10 cellular contexts compared by ENCODE assay signal in the genomic region with DNA sequence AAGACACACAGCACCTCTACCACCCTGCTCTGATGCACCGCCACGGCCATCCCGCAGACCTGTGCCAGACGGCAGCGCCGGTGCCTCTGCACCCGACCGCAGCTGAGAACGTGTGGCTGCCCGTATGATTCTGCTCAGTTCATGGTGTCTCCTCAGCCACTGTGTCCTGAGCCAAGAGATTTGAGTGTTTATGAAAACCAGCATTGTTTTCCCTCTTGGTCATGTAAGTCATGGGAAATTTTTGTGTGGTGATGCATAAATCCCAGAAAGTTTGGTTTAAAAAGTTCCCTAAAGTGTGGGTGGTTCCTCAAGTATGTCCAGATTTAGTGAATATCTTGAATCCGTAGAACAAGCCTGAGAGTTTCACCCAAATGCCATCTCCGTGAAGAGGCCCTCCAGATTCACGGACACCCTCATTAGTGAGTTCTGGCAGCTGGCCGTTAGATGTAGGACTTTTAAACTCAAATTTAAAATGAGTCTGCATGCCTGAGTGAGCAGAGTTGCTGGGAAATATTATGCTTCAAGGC. TPM values are rescaled to one million over a fixed set of nuclear protein-coding genes. Genes with fewer than 3 reads are reported as not detected.
A peak's percentile ranks its signal among the peaks of the same experiment; 100 is the strongest.
DNase-seq lines count a peak whose midpoint lies in the region; ATAC-seq and TF ChIP-seq lines count a peak whose summit lies in the region.
"Had no signal": no experiment of that assay in that cellular context is flagged by ENCODE, and none has a peak within 500 bp of the region (broad histone marks: within the 10 kb centered on the region; RNA-seq: fewer than 3 reads in every experiment).

No MANE protein-coding gene starts in this region.

- H3K4me3 Mint-ChIP-seq in CD4-positive, alpha-beta memory T cell, result no peak overlapping the region
- H3K4me3 Mint-ChIP-seq in stimulated activated naive CD8-positive, alpha-beta T cell treated with anti-CD3 and anti-CD28 coated beads, Interleukin-15, amount 100 ng/mL, for 72 hours, result no peak overlapping the region
- no peak overlapping the region for H3K4me3 Mint-ChIP-seq in CD14-positive monocyte
- H3K4me3 Mint-ChIP-seq: activated naive CD4-positive, alpha-beta T cell treated with anti-CD3 and anti-CD28 coated beads, Interleukin-2, amount 10 ng/mL, durations not matched to agents 7 days and 5 days had no signal

- no peak overlapping the region for H3K4me3 ChIP-seq in esophagus (ENCODE audit: low read depth in 1 of 2, low read length in 2 of 2)
- H3K4me3 ChIP-seq in mucosa of descending colon, result no peak overlapping the region
- H3K4me3 ChIP-seq in transverse colon, result no peak overlapping the region
- H3K4me3 ChIP-seq in CD4-positive, alpha-beta memory T cell (ENCODE audit: low read length in 2 of 2), result no peak overlapping the region

- ATAC-seq in mucosa of descending colon, result peak; percentile 52
- ATAC-seq in GM18519 (IDR thresholded peaks at IDR 0.05; ENCODE audit: low FRiP score, unreplicated experiment), result no peak
- no peak for ATAC-seq in stimulated activated naive CD8-positive, alpha-beta T cell treated with anti-CD3 and anti-CD28 coated beads, Interleukin-15, amount 100 ng/mL, for 72 hours

- no peaks in the 10 kb centered on the region for H3K36me3 Mint-ChIP-seq in CD4-positive, alpha-beta memory T cell
- no peaks in the 10 kb centered on the region for H3K36me3 Mint-ChIP-seq in CD14-positive monocyte
- H3K36me3 Mint-ChIP-seq: activated naive CD4-positive, alpha-beta T cell treated with anti-CD3 and anti-CD28 coated beads, Interleukin-2, amount 10 ng/mL, durations not matched to agents 7 days and 5 days had no signal

- intact Hi-C loops in mucosa of descending colon (cut with DNase I, micrococcal nuclease) (no loop called here), transverse colon (cut with DNase I; ENCODE audit: low total_unique reads) (no loop called here), CD14-positive monocyte (cut with micrococcal nuclease) (no loop called here)
- intact Hi-C loops in CD4-positive, alpha-beta memory T cell (cut with micrococcal nuclease), result no loop called here

- DNase-seq in NCI-H226 (peak; percentile 57), mucosa of descending colon (no peak), transverse colon (peak; percentile 21), CD14-positive monocyte (ENCODE audit: low spot score) (no peak)
- DNase-seq in CD4-positive, alpha-beta memory T cell, result no peak
- no peak for DNase-seq in stimulated activated naive CD8-positive, alpha-beta T cell treated with anti-CD3 and anti-CD28 coated beads, Interleukin-15, amount 100 ng/mL, for 72 hours
- DNase-seq: activated naive CD4-positive, alpha-beta T cell treated with anti-CD3 and anti-CD28 coated beads, Interleukin-2, amount 10 ng/mL, durations not matched to agents 7 days and 5 days; NCI-H1436 had no signal

- H3K9me3 ChIP-seq in esophagus (ENCODE audit: control insufficient read depth in 2 of 2, insufficient read depth in 1 of 2, low read depth in 1 of 2, low read length in 1 of 2) (no peaks in the 10 kb centered on the region), mucosa of descending colon (no peaks in the 10 kb centered on the region), transverse colon (no peaks in the 10 kb centered on the region)
- H3K9me3 ChIP-seq in CD4-positive, alpha-beta memory T cell (ENCODE audit: control insufficient read depth in 1 of 2, low read length in 2 of 2), result no peaks in the 10 kb centered on the region

- H3K4me1 Mint-ChIP-seq in CD4-positive, alpha-beta memory T cell, result peaks cover 0 to 2% (median under 1%) of the 10 kb centered on the region in 4 donors
- H3K4me1 Mint-ChIP-seq in stimulated activated naive CD8-positive, alpha-beta T cell treated with anti-CD3 and anti-CD28 coated beads, Interleukin-15, amount 100 ng/mL, for 72 hours, result no peaks in the 10 kb centered on the region
- peaks cover 21% of the 10 kb centered on the region for H3K4me1 Mint-ChIP-seq in CD14-positive monocyte

- H3K4me1 ChIP-seq in esophagus (ENCODE audit: control insufficient read depth in 2 of 2, insufficient read depth in 2 of 2, low read length in 1 of 2) (peaks cover 0 to 2% of the 10 kb centered on the region in 2 donors), mucosa of descending colon (ENCODE audit: low read depth) (peaks cover 2% of the 10 kb centered on the region), transverse colon (peaks cover 0 to 11% (median 5%) of the 10 kb centered on the region in 4 donors)
- H3K4me1 ChIP-seq in CD4-positive, alpha-beta memory T cell (ENCODE audit: insufficient read depth, low read length), result no peaks in the 10 kb centered on the region

- H3K27me3 ChIP-seq in esophagus (ENCODE audit: control insufficient read depth in 1 of 2, insufficient read depth in 2 of 2, low read length in 2 of 2) (no peaks in the 10 kb centered on the region), transverse colon (no peaks in the 10 kb centered on the region)
- H3K27me3 ChIP-seq in CD4-positive, alpha-beta memory T cell (ENCODE audit: insufficient read depth, low read length), result no peaks in the 10 kb centered on the region

- 34 to 57% methylated on average over 14 of the region's 14 CpGs for WGBS in esophagus, 2 donors
- 50 to 80% methylated on average over 4 to 14 of the region's 14 CpGs for WGBS in transverse colon (ENCODE audit: low coverage in 1 of 2), 2 donors

- no peak for TF ChIP-seq CTCF in mucosa of descending colon (IDR thresholded peaks at IDR 0.05)
- no peak for TF ChIP-seq CTCF in transverse colon (IDR thresholded peaks at IDR 0.05)
- TF ChIP-seq CTCF in CD14-positive monocyte (IDR thresholded peaks at IDR 0.05), result no peak

- peaks cover 2% of the 10 kb centered on the region in 2 donors for H3K27me3 Mint-ChIP-seq in CD4-positive, alpha-beta memory T cell
- H3K27me3 Mint-ChIP-seq in stimulated activated naive CD8-positive, alpha-beta T cell treated with anti-CD3 and anti-CD28 coated beads, Interleukin-15, amount 100 ng/mL, for 72 hours, result no peaks in the 10 kb centered on the region
- peaks cover 0 to 6% (median 0%) of the 10 kb centered on the region in 3 donors for H3K27me3 Mint-ChIP-seq in CD14-positive monocyte (ENCODE audit: low read depth in 3 of 3)

- H3K27ac Mint-ChIP-seq in CD4-positive, alpha-beta memory T cell, result no peak overlapping the region
- no peak overlapping the region for H3K27ac Mint-ChIP-seq in stimulated activated naive CD8-positive, alpha-beta T cell treated with anti-CD3 and anti-CD28 coated beads, Interleukin-15, amount 100 ng/mL, for 72 hours
- H3K27ac Mint-ChIP-seq in CD14-positive monocyte, result no peak overlapping the region
- H3K27ac Mint-ChIP-seq: activated naive CD4-positive, alpha-beta T cell treated with anti-CD3 and anti-CD28 coated beads, Interleukin-2, amount 10 ng/mL, durations not matched to agents 7 days and 5 days had no signal

- in situ Hi-C loops in transverse colon (cut with MboI; ENCODE audit: low pct_ligation_motif_present in 1 of 4, low pct_unique_long_range_greater_than_20kb in 1 of 4, low sequenced_read_pairs in 3 of 4), result loop anchor here in 1 of 4 donors (25.0 kb wide), 1 partner anchor 147 kb away; the partner anchor contains the start of gene PMP22

- TF ChIP-seq EP300 in transverse colon (IDR thresholded peaks at IDR 0.05; ENCODE audit: low read depth), result peak; percentile 56

- H3K27ac ChIP-seq in esophagus (ENCODE audit: low read depth in 2 of 2, low read length in 1 of 2), result peak overlapping the region; percentile 48 to 80
- H3K27ac ChIP-seq in transverse colon, result peak overlapping the region; percentile 74 to 83 (median 78)
- no peak overlapping the region for H3K27ac ChIP-seq in CD4-positive, alpha-beta memory T cell (ENCODE audit: low read depth, low read length)

- CTCF ChIA-PET in CD4-positive, alpha-beta memory T cell (lab: Charles Lee; ENCODE audit: partially characterized antibody), result no interaction called here

- POLR2A ChIA-PET in CD4-positive, alpha-beta memory T cell (lab: Charles Lee; ENCODE audit: partially characterized antibody), result no interaction called here

- peak; percentile 50 for TF ChIP-seq POLR2A in transverse colon (IDR thresholded peaks at IDR 0.05)

- H3K36me3 ChIP-seq in esophagus (ENCODE audit: control insufficient read depth in 2 of 2, insufficient read depth in 2 of 2, low read length in 1 of 2) (no peaks in the 10 kb centered on the region), mucosa of descending colon (ENCODE audit: low read depth) (no peaks in the 10 kb centered on the region), transverse colon (no peaks in the 10 kb centered on the region)
- H3K36me3 ChIP-seq in CD4-positive, alpha-beta memory T cell (ENCODE audit: insufficient read depth, low read length), result no peaks in the 10 kb centered on the region

- H3K9me3 Mint-ChIP-seq in CD4-positive, alpha-beta memory T cell, result no peaks in the 10 kb centered on the region
- no peaks in the 10 kb centered on the region for H3K9me3 Mint-ChIP-seq in stimulated activated naive CD8-positive, alpha-beta T cell treated with anti-CD3 and anti-CD28 coated beads, Interleukin-15, amount 100 ng/mL, for 72 hours
- peaks cover 0 to 2% (median 0%) of the 10 kb centered on the region in 7 donors for H3K9me3 Mint-ChIP-seq in CD14-positive monocyte
- H3K9me3 Mint-ChIP-seq: activated naive CD4-positive, alpha-beta T cell treated with anti-CD3 and anti-CD28 coated beads, Interleukin-2, amount 10 ng/mL, durations not matched to agents 7 days and 5 days had no signal

RNA-seq across cellular contexts. Expression of gene CDRT4, which starts 57.6 kb away (rescaled TPM):
- polyA plus RNA-seq in esophagus, result 10 to 100 TPM in 1 of 2 donors, 1 to 10 TPM in 1; 2.8 to 11.3 TPM
- total RNA-seq in mucosa of descending colon, result 10 to 100 TPM in 1 of 3 donors, 1 to 10 TPM in 2; 4.8 to 17.5 (median 5.7) TPM
- 10 to 100 TPM in 3 of 4 donors, 1 to 10 TPM in 1; 2.2 to 93.5 (median 14.4) TPM for total RNA-seq in transverse colon
- total RNA-seq in CD4-positive, alpha-beta memory T cell, result 10 to 100 TPM in 1 of 2 experiments, 1 to 10 TPM in 1; 9.6 to 17.3 TPM
- polyA plus RNA-seq in CD4-positive, alpha-beta memory T cell, result 1 to 10 TPM; 1.9 to 2.0 TPM
- polyA plus RNA-seq in CD14-positive monocyte, result under 1 TPM in 1 of 2 donors, not detected in 1; 0.34 TPM

Comparison
In these comparisons a context has a peak if more than half of its experiments do, and no peak if none do; other contexts are left out.
1. DNase-seq: peak in NCI-H226 (single experiment) and transverse colon (single experiment); none in mucosa of descending colon (0 of 3), CD4-positive, alpha-beta memory T cell (0 of 5), stimulated activated naive CD8-positive, alpha-beta T cell treated with anti-CD3 and anti-CD28 coated beads, Interleukin-15, amount 100 ng/mL, for 72 hours (0 of 2) and CD14-positive monocyte (single experiment).